ENCODE assay signal across 10 cellular contexts in the genomic region with DNA sequence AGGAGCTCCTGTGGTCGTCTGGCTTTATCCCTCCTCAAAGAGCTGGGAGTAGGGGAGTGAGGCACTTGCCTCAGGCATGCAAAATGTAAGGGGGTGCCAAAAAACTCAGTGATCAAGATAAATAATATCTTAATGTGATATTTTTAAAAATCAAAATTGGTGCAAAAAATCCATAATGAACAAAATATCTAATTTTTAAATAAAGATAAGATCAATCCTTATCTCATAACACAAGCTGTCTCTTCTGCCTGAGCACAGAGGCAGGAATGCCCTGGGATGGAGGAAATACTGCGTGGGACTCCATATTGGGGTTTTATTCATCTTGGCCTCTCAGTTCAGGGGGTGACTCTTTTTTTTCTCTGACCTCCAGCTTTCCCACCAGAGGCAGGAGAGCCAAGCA.
"Had no signal": no experiment of that assay in that cellular context is flagged by ENCODE, and none has a peak within 500 bp of the region (broad histone marks: within the 10 kb centered on the region; RNA-seq: fewer than 3 reads in every experiment).

No MANE protein-coding gene starts in this region.

- DNase-seq: GM23248, GOT3, H7, HFFc6, KG1 had no signal

- H3K4me1 ChIP-seq: HAP-1 had no signal

- H3K4me3 Mint-ChIP-seq: HFFc6 had no signal

- H3K36me3 ChIP-seq: HAP-1 had no signal

- FAIRE-seq: HepG2 had no signal

- H2AFZ ChIP-seq: GM23248 had no signal

- H3K27ac ChIP-seq: GM23248, HL-60 had no signal

- H3K9me3 Mint-ChIP-seq: HFFc6 had no signal

- H3K36me3 Mint-ChIP-seq: IgD-negative memory B cell had no signal

- H3K27ac Mint-ChIP-seq: HFFc6, IgD-negative memory B cell had no signal

- H3K9me3 ChIP-seq: HAP-1 had no signal

- H3K9ac ChIP-seq: GM23248 had no signal

- H3K4me3 ChIP-seq: GM23248, HAP-1 had no signal

- ATAC-seq: HCT116 had no signal
